ENCODE assay signal across 19 cellular contexts in genomic region chr21:18661842-18662241, GRCh38.
DNase-seq lines count a peak whose midpoint lies in the region; ATAC-seq and TF ChIP-seq lines count a peak whose summit lies in the region.
"Had no signal": no experiment of that assay in that cellular context is flagged by ENCODE, and none has a peak within 500 bp of the region (broad histone marks: within the 10 kb centered on the region; RNA-seq: fewer than 3 reads in every experiment).

No MANE protein-coding gene starts in this region.

- no peak overlapping the region for H3K4me3 Mint-ChIP-seq in MCF 10A (ENCODE audit: unreplicated experiment)
- no peak overlapping the region for H3K4me3 Mint-ChIP-seq in CD4-positive, alpha-beta T cell
- H3K4me3 Mint-ChIP-seq: B cell; CD4-positive, alpha-beta memory T cell; CD8-positive, alpha-beta memory T cell had no signal

- TF ChIP-seq POLR2A in breast epithelium (IDR thresholded peaks at IDR 0.05): no peak

- H3K9me3 ChIP-seq in breast epithelium (no peaks in the 10 kb centered on the region), mucosa of descending colon (no peaks in the 10 kb centered on the region), HAP-1 (no peaks in the 10 kb centered on the region)
- no peaks in the 10 kb centered on the region for H3K9me3 ChIP-seq in CD4-positive, alpha-beta T cell (ENCODE audit: control insufficient read depth, low read length)
- H3K9me3 ChIP-seq: A549 had no signal

- peak overlapping the region; percentile 31 for H3K27ac Mint-ChIP-seq in MCF 10A (ENCODE audit: low read depth, unreplicated experiment)
- no peak overlapping the region for H3K27ac Mint-ChIP-seq in CD4-positive, alpha-beta T cell
- H3K27ac Mint-ChIP-seq: B cell; CD4-positive, alpha-beta memory T cell; CD8-positive, alpha-beta memory T cell had no signal

- H3K27me3 Mint-ChIP-seq in MCF 10A (ENCODE audit: insufficient read depth, unreplicated experiment): no peaks in the 10 kb centered on the region
- H3K27me3 Mint-ChIP-seq in CD4-positive, alpha-beta T cell: no peaks in the 10 kb centered on the region
- H3K27me3 Mint-ChIP-seq: B cell; CD4-positive, alpha-beta memory T cell; CD8-positive, alpha-beta memory T cell had no signal

- H3K4me3 ChIP-seq in breast epithelium (no peak overlapping the region), mucosa of descending colon (no peak overlapping the region), HAP-1 (no peak overlapping the region)
- H3K4me3 ChIP-seq: A549; BLaER1 treated with 17β-estradiol and CSF1 and Interleukin-3, amounts not matched to agents 10 nM and 100 nM had no signal

- POLR2A ChIA-PET in MCF 10A (lab: Yijun Ruan, JAX): no interaction called here
- POLR2A ChIA-PET in CD4-positive, alpha-beta T cell (lab: Charles Lee): no interaction called here

- CTCF ChIA-PET in MCF 10A (lab: Yijun Ruan, JAX): interaction anchor here (0.8 kb wide), 1 partner anchor 26 kb away, joined by 3 read pairs; no protein-coding TSS in a partner anchor
- CTCF ChIA-PET in CD4-positive, alpha-beta T cell (lab: Charles Lee): no interaction called here

- no peak for TF ChIP-seq CTCF in MCF 10A (IDR thresholded peaks at IDR 0.05; ENCODE audit: unreplicated experiment)
- no peak for TF ChIP-seq CTCF in breast epithelium (IDR thresholded peaks at IDR 0.05)
- no peak for TF ChIP-seq CTCF in mucosa of descending colon (IDR thresholded peaks at IDR 0.05)
- no peak for TF ChIP-seq CTCF in CD4-positive, alpha-beta T cell (IDR thresholded peaks at IDR 0.05)

- intact Hi-C loops in MCF 10A (cut with micrococcal nuclease) (no loop called here), breast epithelium (cut with DNase I; ENCODE audit: low total_unique reads) (no loop called here), left colon (cut with DNase I, micrococcal nuclease) (no loop called here), mucosa of descending colon (cut with DNase I, micrococcal nuclease) (no loop called here)
- intact Hi-C loops in CD4-positive, alpha-beta T cell (cut with DNase I, micrococcal nuclease): no loop called here

- H3K27me3 ChIP-seq in breast epithelium (no peaks in the 10 kb centered on the region), HAP-1 (ENCODE audit: low read depth) (no peaks in the 10 kb centered on the region)
- no peaks in the 10 kb centered on the region for H3K27me3 ChIP-seq in CD4-positive, alpha-beta T cell (ENCODE audit: control insufficient read depth, insufficient read depth, low read length)
- H3K27me3 ChIP-seq: BLaER1 treated with 17β-estradiol and CSF1 and Interleukin-3, amounts not matched to agents 10 nM and 100 nM had no signal

- H3K36me3 ChIP-seq in breast epithelium (no peaks in the 10 kb centered on the region), mucosa of descending colon (ENCODE audit: low read depth) (no peaks in the 10 kb centered on the region), HAP-1 (replicated peaks) (no peaks in the 10 kb centered on the region)
- H3K36me3 ChIP-seq: BLaER1 treated with 17β-estradiol and CSF1 and Interleukin-3, amounts not matched to agents 10 nM and 100 nM had no signal

- DNase-seq in MCF 10A (ENCODE audit: unreplicated experiment) (no peak), breast epithelium (ENCODE audit: low spot score in 2 of 2) (no peak), left colon (no peak), mucosa of descending colon (peak in 1 of 3 donors; percentile 2), HAP-1 (ENCODE audit: low spot score in 2 of 2) (no peak)
- DNase-seq in CD4-positive, alpha-beta T cell: no peak
- DNase-seq: AML-193; Calu3; CD4-positive, alpha-beta memory T cell; CD8-positive, alpha-beta memory T cell; COR-L47; DMS79 treated with DMSO at 0.1 percent for 48 hours; GF-D8 had no signal

- in situ Hi-C loops in HAP-1 (cut with MboI; ENCODE audit: low sequenced_read_pairs): no loop called here

- ATAC-seq in left colon (peak; percentile 80), mucosa of descending colon (peak; percentile 16), GM19395 (IDR thresholded peaks at IDR 0.05; ENCODE audit: unreplicated experiment) (no peak)
- ATAC-seq in CD4-positive, alpha-beta T cell (ENCODE audit: poor library complexity): no peak
- ATAC-seq: A549 had no signal

- H3K9me3 Mint-ChIP-seq in MCF 10A (ENCODE audit: unreplicated experiment): no peaks in the 10 kb centered on the region
- peaks cover 7% of the 10 kb centered on the region for H3K9me3 Mint-ChIP-seq in CD4-positive, alpha-beta T cell

- no TSS peak for BruUV-seq in MCF 10A (replicated peaks; lab: Mats Ljungman, UMichigan)

- H3K36me3 Mint-ChIP-seq in MCF 10A (ENCODE audit: insufficient read depth, unreplicated experiment): no peaks in the 10 kb centered on the region
- H3K36me3 Mint-ChIP-seq in CD4-positive, alpha-beta T cell (ENCODE audit: low read depth): no peaks in the 10 kb centered on the region
- H3K36me3 Mint-ChIP-seq: CD4-positive, alpha-beta memory T cell; CD8-positive, alpha-beta memory T cell had no signal

- H3K4me1 ChIP-seq in breast epithelium (no peaks in the 10 kb centered on the region), mucosa of descending colon (ENCODE audit: low read depth) (no peaks in the 10 kb centered on the region), HAP-1 (no peaks in the 10 kb centered on the region)
- H3K4me1 ChIP-seq: A549; BLaER1 treated with 17β-estradiol and CSF1 and Interleukin-3, amounts not matched to agents 10 nM and 100 nM had no signal

- no peak overlapping the region for H3K27ac ChIP-seq in breast epithelium
- no peak overlapping the region for H3K27ac ChIP-seq in CD4-positive, alpha-beta T cell (ENCODE audit: low read depth, low read length)
- H3K27ac ChIP-seq: 22Rv1; A549; BLaER1 treated with 17β-estradiol and CSF1 and Interleukin-3, amounts not matched to agents 10 nM and 100 nM; C4-2B had no signal

- no peaks in the 10 kb centered on the region for H3K4me1 Mint-ChIP-seq in MCF 10A (ENCODE audit: insufficient read depth, unreplicated experiment)
- H3K4me1 Mint-ChIP-seq in CD4-positive, alpha-beta T cell (ENCODE audit: low read depth): no peaks in the 10 kb centered on the region
- H3K4me1 Mint-ChIP-seq: B cell; CD4-positive, alpha-beta memory T cell; CD8-positive, alpha-beta memory T cell had no signal

Comparison
In these comparisons a context has a peak if more than half of its experiments do, and no peak if none do; other contexts are left out.
1. ATAC-seq: peak in left colon (single experiment) and mucosa of descending colon (single experiment); none in GM19395 (single experiment) and CD4-positive, alpha-beta T cell (single experiment).